In the genomic region with DNA sequence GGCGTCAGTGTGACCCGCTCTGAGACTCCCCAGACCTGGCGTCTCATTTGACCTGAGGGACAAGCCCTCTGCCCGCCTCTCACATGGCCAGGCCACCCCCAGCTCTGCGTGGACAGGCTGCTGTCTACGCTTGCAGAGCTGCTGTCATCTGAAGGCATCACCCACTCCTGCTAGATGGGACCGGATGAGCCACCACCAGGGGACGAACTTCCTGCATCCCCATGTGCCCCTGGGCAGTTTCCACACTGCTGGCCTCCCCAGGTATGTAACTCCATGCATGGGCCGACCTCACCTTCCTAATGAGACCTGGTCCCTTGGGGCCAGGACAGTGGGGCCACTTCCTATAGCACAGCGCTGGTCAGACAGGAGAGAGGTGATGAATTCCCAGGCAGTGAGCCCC, we compare ENCODE assay signal across 17 cellular contexts.
A peak's percentile ranks its signal among the peaks of the same experiment; 100 is the strongest.
DNase-seq lines count a peak whose midpoint lies in the region; ATAC-seq, FAIRE-seq and TF ChIP-seq lines count a peak whose summit lies in the region.
"Had no signal": no experiment of that assay in that cellular context is flagged by ENCODE, and none has a peak within 500 bp of the region (broad histone marks: within the 10 kb centered on the region; RNA-seq: fewer than 3 reads in every experiment).

No MANE protein-coding gene starts in this region.

- H3K79me2 ChIP-seq in HepG2 (ENCODE audit: insufficient read depth, low read length): no peaks in the 10 kb centered on the region

- no peak for TF ChIP-seq EP300 in HepG2 (IDR thresholded peaks at IDR 0.05; ENCODE audit: low read depth in 2 of 2, low read length in 2 of 2)
- TF ChIP-seq EP300 in HepG2 (CRISPR knock-in tag; IDR thresholded peaks at IDR 0.05; ENCODE audit: borderline replicate concordance): no peak

- in situ Hi-C loops in HepG2 (cut with HindIII; ENCODE audit: extremely low pct_ligation_motif_present, low pct_unique_long_range_greater_than_20kb): no loop called here

- H3K27me3 ChIP-seq in HepG2 (ENCODE audit: control insufficient read depth in 1 of 2, insufficient read depth in 2 of 2, low read length in 2 of 2): no peaks in the 10 kb centered on the region
- no peaks in the 10 kb centered on the region for H3K27me3 ChIP-seq in right lobe of liver
- H3K27me3 ChIP-seq: BLaER1 had no signal

- H3K4me2 ChIP-seq in HepG2 (ENCODE audit: low read depth, low read length): no peak overlapping the region
- H3K4me2 ChIP-seq: BLaER1 had no signal

- no peak overlapping the region for H2AFZ ChIP-seq in HepG2 (ENCODE audit: low read length)

- H3K4me3 ChIP-seq in HepG2 (replicated peaks in 1 of 3; ENCODE audit: insufficient read depth in 1 of 3, low read depth in 2 of 3, low read length in 3 of 3): no peak overlapping the region
- no peak overlapping the region for H3K4me3 ChIP-seq in right lobe of liver
- no peak overlapping the region for H3K4me3 ChIP-seq in lower leg skin (ENCODE audit: low read depth, poor library complexity, severe bottlenecking)
- H3K4me3 ChIP-seq: BLaER1 had no signal

- no peaks in the 10 kb centered on the region for H3K36me3 Mint-ChIP-seq in stimulated activated effector memory CD8-positive, alpha-beta T cell treated with anti-CD3 and anti-CD28 coated beads, Interleukin-12 subunit alpha, Interleukin-12 subunit beta, amount 100 ng/mL, for 72 hours
- no peaks in the 10 kb centered on the region for H3K36me3 Mint-ChIP-seq in activated CD4-positive, alpha-beta T cell treated with anti-CD3 and anti-CD28 coated beads, Interleukin-2, amount 10 ng/mL, durations not matched to agents 24 days and 14 days (ENCODE audit: low read depth)
- H3K36me3 Mint-ChIP-seq: CD8-positive, alpha-beta memory T cell had no signal

- DNase-seq in HepG2 (ENCODE audit: low spot score): no peak
- DNase-seq in right lobe of liver: no peak
- no peak for DNase-seq in stimulated activated effector memory CD8-positive, alpha-beta T cell treated with anti-CD3 and anti-CD28 coated beads, Interleukin-12 subunit alpha, Interleukin-12 subunit beta, amount 100 ng/mL, for 72 hours (ENCODE audit: low spot score in 2 of 2)
- no peak for DNase-seq in lower leg skin (ENCODE audit: low spot score in 2 of 2)
- DNase-seq in activated CD4-positive, alpha-beta T cell treated with anti-CD3 and anti-CD28 coated beads, Interleukin-2, amount 10 ng/mL, durations not matched to agents 24 days and 14 days: no peak
- no peak for DNase-seq in OCI-M1 (lab: John Stamatoyannopoulos, UW)
- DNase-seq: AML-193; Caco-2; CD8-positive, alpha-beta memory T cell; DND-41; GDM1; GOT3; H9 had no signal

- H3K9me3 ChIP-seq in HepG2 (ENCODE audit: low read length) (peaks cover 11% of the 10 kb centered on the region), right lobe of liver (no peaks in the 10 kb centered on the region)

- WGBS in HepG2 (ENCODE audit: low lambda C conversion rate): 80% methylated on average over 1 of the region's 10 CpGs
- no CpG with 5 or more reads among the region's 10 CpGs for WGBS in right lobe of liver (ENCODE audit: insufficient coverage, low coverage, low lambda C conversion rate, missing lambda C conversion rate)
- WGBS in lower leg skin, 2 donors: 94 to 98% methylated on average over 9 to 10 of the region's 10 CpGs

- no peaks in the 10 kb centered on the region for H3K9me3 Mint-ChIP-seq in stimulated activated effector memory CD8-positive, alpha-beta T cell treated with anti-CD3 and anti-CD28 coated beads, Interleukin-12 subunit alpha, Interleukin-12 subunit beta, amount 100 ng/mL, for 72 hours
- H3K9me3 Mint-ChIP-seq in activated CD4-positive, alpha-beta T cell treated with anti-CD3 and anti-CD28 coated beads, Interleukin-2, amount 10 ng/mL, durations not matched to agents 24 days and 14 days: no peaks in the 10 kb centered on the region
- H3K9me3 Mint-ChIP-seq: CD8-positive, alpha-beta memory T cell had no signal

- ATAC-seq in HepG2 (peak; percentile 71), right lobe of liver (no peak), esophagus mucosa (peak; percentile 8)
- peak; percentile 29 for ATAC-seq in stimulated activated effector memory CD8-positive, alpha-beta T cell treated with anti-CD3 and anti-CD28 coated beads, Interleukin-12 subunit alpha, Interleukin-12 subunit beta, amount 100 ng/mL, for 72 hours

- H3K27ac ChIP-seq in HepG2 (ENCODE audit: extremely low read length, insufficient read depth, low read length) (no peak overlapping the region), right lobe of liver (no peak overlapping the region)
- H3K27ac ChIP-seq: 22Rv1, BLaER1 had no signal

- POLR2A ChIA-PET in HepG2 (lab: Yijun Ruan, JAX): no interaction called here

- peak; percentile 43; the same call in 1 of the 2 replicates for TF ChIP-seq CTCF in HepG2 (CRISPR knock-in tag; IDR thresholded peaks at IDR 0.05)
- no peak for TF ChIP-seq CTCF in right lobe of liver (IDR thresholded peaks at IDR 0.05)
- TF ChIP-seq CTCF in lower leg skin (IDR thresholded peaks at IDR 0.05): no peak

- peaks cover 4% of the 10 kb centered on the region for H3K27me3 Mint-ChIP-seq in activated CD4-positive, alpha-beta T cell treated with anti-CD3 and anti-CD28 coated beads, Interleukin-2, amount 10 ng/mL, durations not matched to agents 24 days and 14 days

- H3K4me1 ChIP-seq in HepG2 (ENCODE audit: insufficient read depth, low read length): peaks cover 15% of the 10 kb centered on the region
- no peaks in the 10 kb centered on the region for H3K4me1 ChIP-seq in right lobe of liver

- no peak overlapping the region for H3K4me3 Mint-ChIP-seq in stimulated activated effector memory CD8-positive, alpha-beta T cell treated with anti-CD3 and anti-CD28 coated beads, Interleukin-12 subunit alpha, Interleukin-12 subunit beta, amount 100 ng/mL, for 72 hours
- H3K4me3 Mint-ChIP-seq in activated CD4-positive, alpha-beta T cell treated with anti-CD3 and anti-CD28 coated beads, Interleukin-2, amount 10 ng/mL, durations not matched to agents 24 days and 14 days: no peak overlapping the region
- H3K4me3 Mint-ChIP-seq: CD8-positive, alpha-beta memory T cell; H9 had no signal

- no peak for FAIRE-seq in HepG2 (lab: Jason Lieb, UNC)
- FAIRE-seq: GM19239 had no signal

- H3K4me1 Mint-ChIP-seq in stimulated activated effector memory CD8-positive, alpha-beta T cell treated with anti-CD3 and anti-CD28 coated beads, Interleukin-12 subunit alpha, Interleukin-12 subunit beta, amount 100 ng/mL, for 72 hours: no peaks in the 10 kb centered on the region
- no peaks in the 10 kb centered on the region for H3K4me1 Mint-ChIP-seq in activated CD4-positive, alpha-beta T cell treated with anti-CD3 and anti-CD28 coated beads, Interleukin-2, amount 10 ng/mL, durations not matched to agents 24 days and 14 days
- H3K4me1 Mint-ChIP-seq: CD8-positive, alpha-beta memory T cell had no signal

- no peak overlapping the region for H3K27ac Mint-ChIP-seq in stimulated activated effector memory CD8-positive, alpha-beta T cell treated with anti-CD3 and anti-CD28 coated beads, Interleukin-12 subunit alpha, Interleukin-12 subunit beta, amount 100 ng/mL, for 72 hours
- no peak overlapping the region for H3K27ac Mint-ChIP-seq in activated CD4-positive, alpha-beta T cell treated with anti-CD3 and anti-CD28 coated beads, Interleukin-2, amount 10 ng/mL, durations not matched to agents 24 days and 14 days
- H3K27ac Mint-ChIP-seq: CD8-positive, alpha-beta memory T cell; H9 had no signal

- H3K36me3 ChIP-seq in HepG2 (replicated peaks in 1 of 2; ENCODE audit: control insufficient read depth in 1 of 2, insufficient read depth in 2 of 2, low read length in 2 of 2) (no peaks in the 10 kb centered on the region), right lobe of liver (no peaks in the 10 kb centered on the region)
- H3K36me3 ChIP-seq: BLaER1 had no signal

- no peak for TF ChIP-seq RAD21 in HepG2 (CRISPR knock-in tag; IDR thresholded peaks at IDR 0.05)

- TF ChIP-seq POLR2A in HepG2 (IDR thresholded peaks at IDR 0.05; ENCODE audit: insufficient read depth in 1 of 2, low read depth in 2 of 2, low read length in 2 of 2) (no peak), right lobe of liver (IDR thresholded peaks at IDR 0.05) (no peak), lower leg skin (IDR thresholded peaks at IDR 0.05) (no peak)

- no TSS peak for BruUV-seq in HepG2 (replicated peaks; lab: Mats Ljungman, UMichigan)

- intact Hi-C loops in HepG2 (cut with micrococcal nuclease; ENCODE audit: unreplicated experiment): no loop called here
- intact Hi-C loops in right lobe of liver (cut with DNase I): no loop called here
- intact Hi-C loops in lower leg skin (cut with DNase I; ENCODE audit: low total_unique reads): no loop called here
- intact Hi-C loops in activated CD4-positive, alpha-beta T cell treated with anti-CD3 and anti-CD28 coated beads, Interleukin-2, amount 10 ng/mL, durations not matched to agents 24 days and 14 days (cut with micrococcal nuclease): no loop called here

- H4K20me1 ChIP-seq in HepG2 (ENCODE audit: insufficient read depth, low read length): no peaks in the 10 kb centered on the region
- H4K20me1 ChIP-seq: BLaER1 had no signal

- no peak overlapping the region for H3K9ac ChIP-seq in HepG2 (ENCODE audit: insufficient read depth, low read depth, low read length)
- H3K9ac ChIP-seq: BLaER1 had no signal

- CTCF ChIA-PET in HepG2 (lab: Yijun Ruan, JAX; ENCODE audit: low intra/inter-chr PET ratio, low total read pairs): no interaction called here

TF ChIP-seq in HepG2, 621 proteins besides CTCF, POLR2A, EP300 and RAD21:
- no peak for TF ChIP-seq ZNF879 (CRISPR knock-in tag; IDR thresholded peaks at IDR 0.05)
- TF ChIP-seq MYC (CRISPR knock-in tag; IDR thresholded peaks at IDR 0.05; ENCODE audit: borderline replicate concordance): no peak
- no peak for TF ChIP-seq ELK4 (CRISPR knock-in tag; IDR thresholded peaks at IDR 0.05; ENCODE audit: borderline replicate concordance)
- peak; percentile 45; the same call in 1 of the 2 replicates for TF ChIP-seq STAG1 (CRISPR knock-in tag; IDR thresholded peaks at IDR 0.05)
- no peak for TF ChIP-seq MYPOP (CRISPR knock-in tag; IDR thresholded peaks at IDR 0.05)

Comparison
In these comparisons a context has a peak if more than half of its experiments do, and no peak if none do; other contexts are left out.
1. ATAC-seq: peak in HepG2 (single experiment), esophagus mucosa (single experiment) and stimulated activated effector memory CD8-positive, alpha-beta T cell treated with anti-CD3 and anti-CD28 coated beads, Interleukin-12 subunit alpha, Interleukin-12 subunit beta, amount 100 ng/mL, for 72 hours (single experiment); none in right lobe of liver (0 of 4).